ENCODE assay signal across 8 cellular contexts in genomic region chr15:52678468-52679231, GRCh38. TPM values are rescaled to one million over a fixed set of nuclear protein-coding genes. Genes with fewer than 3 reads are reported as not detected.
DNase-seq lines count a peak whose midpoint lies in the region; ATAC-seq and TF ChIP-seq lines count a peak whose summit lies in the region.

No MANE protein-coding gene starts in this region.

- DNase-seq in A172 (ENCODE audit: low spot score) (peak; percentile 6), NOMO-1 (lab: John Stamatoyannopoulos, UW; ENCODE audit: unreplicated experiment in 2 of 2) (peak; percentile 32 to 40)
- DNase-seq in activated T-cell treated with anti-CD3 and anti-CD28 coated beads, Interleukin-2, amount 50 U/mL, for 1 hour: peak; percentile 60
- DNase-seq in stimulated activated effector memory CD8-positive, alpha-beta T cell treated with anti-CD3 and anti-CD28 coated beads, Interleukin-12 subunit alpha, Interleukin-12 subunit beta, amount 100 ng/mL, for 72 hours (ENCODE audit: low spot score in 2 of 2): peak; percentile 32 to 80

- H3K27ac Mint-ChIP-seq in stimulated activated effector memory CD8-positive, alpha-beta T cell treated with anti-CD3 and anti-CD28 coated beads, Interleukin-12 subunit alpha, Interleukin-12 subunit beta, amount 100 ng/mL, for 72 hours: peak overlapping the region; percentile 98

- ATAC-seq in GM18505 (IDR thresholded peaks at IDR 0.05; ENCODE audit: unreplicated experiment): peak; percentile 23
- peak; percentile 23 for ATAC-seq in HG03066 (IDR thresholded peaks at IDR 0.05; ENCODE audit: low read depth, unreplicated experiment)
- ATAC-seq in stimulated activated effector memory CD8-positive, alpha-beta T cell treated with anti-CD3 and anti-CD28 coated beads, Interleukin-12 subunit alpha, Interleukin-12 subunit beta, amount 100 ng/mL, for 72 hours: peak; percentile 71

- peak overlapping the region; percentile 98 for H3K4me3 Mint-ChIP-seq in stimulated activated effector memory CD8-positive, alpha-beta T cell treated with anti-CD3 and anti-CD28 coated beads, Interleukin-12 subunit alpha, Interleukin-12 subunit beta, amount 100 ng/mL, for 72 hours

- H3K36me3 ChIP-seq in esophagus (ENCODE audit: control insufficient read depth in 2 of 2, insufficient read depth in 2 of 2, low read length in 1 of 2) (no peaks in the 10 kb centered on the region), muscle layer of duodenum (ENCODE audit: control insufficient read depth in 1 of 2, insufficient read depth in 2 of 2, low read length in 2 of 2) (peaks cover 1 to 8% of the 10 kb centered on the region in 2 donors)

- H3K27ac ChIP-seq in esophagus (ENCODE audit: low read depth in 2 of 2, low read length in 1 of 2) (peak overlapping the region; percentile 97 to 99), muscle layer of duodenum (ENCODE audit: low read length) (peak overlapping the region; percentile 91)

- no peaks in the 10 kb centered on the region for H3K9me3 Mint-ChIP-seq in stimulated activated effector memory CD8-positive, alpha-beta T cell treated with anti-CD3 and anti-CD28 coated beads, Interleukin-12 subunit alpha, Interleukin-12 subunit beta, amount 100 ng/mL, for 72 hours

- H3K4me1 ChIP-seq in esophagus (ENCODE audit: control insufficient read depth in 2 of 2, insufficient read depth in 2 of 2, low read length in 1 of 2) (no peaks in the 10 kb centered on the region), muscle layer of duodenum (ENCODE audit: control insufficient read depth in 1 of 2, insufficient read depth in 2 of 2, low read length in 2 of 2) (peaks cover 12 to 36% of the 10 kb centered on the region in 2 donors)

- peaks cover 31% of the 10 kb centered on the region for H3K4me1 Mint-ChIP-seq in stimulated activated effector memory CD8-positive, alpha-beta T cell treated with anti-CD3 and anti-CD28 coated beads, Interleukin-12 subunit alpha, Interleukin-12 subunit beta, amount 100 ng/mL, for 72 hours

- H3K9me3 ChIP-seq in esophagus (ENCODE audit: control insufficient read depth in 2 of 2, insufficient read depth in 1 of 2, low read depth in 1 of 2, low read length in 1 of 2): no peaks in the 10 kb centered on the region
- H3K9me3 ChIP-seq in muscle layer of duodenum (ENCODE audit: control insufficient read depth in 1 of 2, low read length in 2 of 2): no peaks in the 10 kb centered on the region

- H3K27me3 ChIP-seq in esophagus (ENCODE audit: control insufficient read depth in 1 of 2, insufficient read depth in 2 of 2, low read length in 2 of 2): no peaks in the 10 kb centered on the region
- H3K27me3 ChIP-seq in muscle layer of duodenum (ENCODE audit: low read depth, low read length): no peaks in the 10 kb centered on the region

- WGBS in esophagus, 2 donors: 0 to 1% methylated on average over 66 to 70 of the region's 70 CpGs

- H3K4me3 ChIP-seq in esophagus (ENCODE audit: low read depth in 1 of 2, low read length in 2 of 2) (peak overlapping the region; percentile 80 to 96), muscle layer of duodenum (ENCODE audit: low read depth in 1 of 2, low read length in 2 of 2) (peak overlapping the region; percentile 89 to 93)

- TF ChIP-seq POLR2A in GM18505 (IDR thresholded peaks at IDR 0.05; ENCODE audit: borderline replicate concordance, extremely low read depth, insufficient read depth, insufficient read length): peak; percentile 36

- H3K36me3 Mint-ChIP-seq in stimulated activated effector memory CD8-positive, alpha-beta T cell treated with anti-CD3 and anti-CD28 coated beads, Interleukin-12 subunit alpha, Interleukin-12 subunit beta, amount 100 ng/mL, for 72 hours: peaks cover 41% of the 10 kb centered on the region

RNA-seq across cellular contexts. Expression of gene ATOSA, which starts 0.5 kb away (rescaled TPM):
- 8.0 and 9.0 TPM in 2 replicates for total RNA-seq in A172 (2014; rRNA removed; shearing (Covaris generic))
- 100 to 1,000 TPM in 1 of 2 donors, 10 to 100 TPM in 1; 28.1 to 104 TPM for polyA plus RNA-seq in esophagus

Comparison
In these comparisons a context has a peak if more than half of its experiments do, and no peak if none do; other contexts are left out.
1. Peak in every context shown above with its lines: DNase-seq, ATAC-seq, H3K4me3 ChIP-seq and H3K27ac ChIP-seq.
2. DNase-seq: peak in every context shown above with its lines; median percentile 60 in activated T-cell treated with anti-CD3 and anti-CD28 coated beads, Interleukin-2, amount 50 U/mL, for 1 hour; 56 in stimulated activated effector memory CD8-positive, alpha-beta T cell treated with anti-CD3 and anti-CD28 coated beads, Interleukin-12 subunit alpha, Interleukin-12 subunit beta, amount 100 ng/mL, for 72 hours; 36 in NOMO-1; 6 in A172.